In the genomic region with DNA sequence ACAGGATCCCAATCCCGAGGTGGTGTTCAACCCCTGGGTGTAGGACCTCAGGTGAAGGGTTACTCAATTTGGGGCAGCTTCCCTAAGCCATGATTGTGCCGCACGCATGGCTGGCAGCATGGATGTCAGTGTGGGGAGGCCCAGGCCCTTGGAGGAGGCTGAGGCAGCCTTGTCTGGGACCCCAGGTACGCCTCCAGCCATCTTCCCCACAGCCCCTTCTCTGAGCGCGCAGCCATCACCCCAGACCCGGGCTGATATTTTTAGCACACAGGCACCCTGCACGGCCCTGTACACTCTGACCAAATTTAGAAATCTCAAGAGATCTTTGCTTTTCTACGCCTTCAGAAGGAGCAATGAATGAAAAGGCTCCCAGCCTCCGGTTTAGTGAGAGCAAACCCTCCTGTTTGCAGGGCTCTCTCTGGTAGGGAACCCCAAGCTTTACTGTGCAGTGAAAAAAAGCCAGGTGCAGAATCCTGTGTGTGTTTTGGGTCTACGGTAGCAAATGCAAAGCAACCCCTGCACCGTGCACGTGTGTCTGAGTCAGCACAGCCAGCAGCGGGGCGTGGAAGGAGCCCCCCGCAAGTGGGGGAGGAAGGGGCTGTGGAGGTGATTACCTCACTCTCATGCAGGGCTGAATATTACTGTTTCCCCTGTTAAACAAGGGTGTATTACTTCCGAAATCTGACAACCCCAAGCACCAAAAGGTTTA, we compare ENCODE assay signal across 9 cellular contexts. TPM values are rescaled to one million over a fixed set of nuclear protein-coding genes. Genes with fewer than 3 reads are reported as not detected.
DNase-seq lines count a peak whose midpoint lies in the region; ATAC-seq, FAIRE-seq and TF ChIP-seq lines count a peak whose summit lies in the region.
"Had no signal": no experiment of that assay in that cellular context is flagged by ENCODE, and none has a peak within 500 bp of the region (broad histone marks: within the 10 kb centered on the region; RNA-seq: fewer than 3 reads in every experiment).

No MANE protein-coding gene starts in this region.

- no peak for FAIRE-seq in H1 (lab: Jason Lieb, UNC)

- no peak for TF ChIP-seq CTCF in GM13976 (IDR thresholded peaks at IDR 0.05; ENCODE audit: borderline replicate concordance, control extremely low read depth, extremely low read depth, insufficient read depth, missing control alignments)
- TF ChIP-seq CTCF in KMS-11 (conservative IDR thresholded peaks at IDR 0.05; ENCODE audit: low read depth, low read length) = no peak
- TF ChIP-seq CTCF in H1 (IDR thresholded peaks at IDR 0.05; ENCODE audit: control extremely low read depth in 1 of 3, insufficient read depth in 1 of 3, low read depth in 1 of 3, low read length in 3 of 3) = no peak
- no peak for TF ChIP-seq CTCF in H9 (conservative IDR thresholded peaks at IDR 0.05)

- H3K36me3 ChIP-seq in KMS-11 (ENCODE audit: insufficient read depth) (no peaks in the 10 kb centered on the region), H1 (ENCODE audit: control insufficient read depth in 2 of 4, insufficient read depth in 4 of 4, low read length in 3 of 4) (no peaks in the 10 kb centered on the region)
- H3K36me3 ChIP-seq in effector memory CD4-positive, alpha-beta T cell (ENCODE audit: control insufficient read depth, insufficient read depth, low read length) = no peaks in the 10 kb centered on the region

- H3K27me3 ChIP-seq in KMS-11 (ENCODE audit: insufficient read depth, low read depth) (no peaks in the 10 kb centered on the region), H1 (replicated peaks in 1 of 4; ENCODE audit: control insufficient read depth in 3 of 4, extremely low read depth in 1 of 4, insufficient read depth in 3 of 4, low read length in 3 of 4) (no peaks in the 10 kb centered on the region; a peak in 1 of 7 replicates), H9 (ENCODE audit: insufficient read depth, low read length) (no peaks in the 10 kb centered on the region)
- no peaks in the 10 kb centered on the region for H3K27me3 ChIP-seq in effector memory CD4-positive, alpha-beta T cell (replicated peaks; ENCODE audit: control insufficient read depth, insufficient read depth, low read length, poor library complexity, severe bottlenecking)

- H2AFZ ChIP-seq in KMS-11 (ENCODE audit: low read depth) (peak overlapping the region; percentile 31; the same call in 1 of the 2 replicates), H1 (ENCODE audit: low read length) (peak overlapping the region; percentile 82; the same call in 1 of the 2 replicates), H9 (ENCODE audit: low read length) (no peak overlapping the region)

- H4K5ac ChIP-seq in H1 (ENCODE audit: insufficient read length, low read depth, low read length) = no peak overlapping the region
- H4K5ac ChIP-seq in H9 (ENCODE audit: insufficient read length, low read depth, low read length) = no peak overlapping the region

- H3K79me1 ChIP-seq in H1 (ENCODE audit: low read depth, low read length) = no peaks in the 10 kb centered on the region
- no peaks in the 10 kb centered on the region for H3K79me1 ChIP-seq in H9 (ENCODE audit: insufficient read depth, low read depth, low read length, poor library complexity, severe bottlenecking)

- no peak overlapping the region for H2BK15ac ChIP-seq in H1 (ENCODE audit: low read length)
- no peak overlapping the region for H2BK15ac ChIP-seq in H9 (ENCODE audit: low read depth, low read length)

- no peak overlapping the region; the same call in 1 of the 2 replicates for H3K4me2 ChIP-seq in KMS-11
- no peak overlapping the region for H3K4me2 ChIP-seq in H1 (ENCODE audit: insufficient read depth in 1 of 2, low read depth in 2 of 2, low read length in 2 of 2)
- H3K4me2 ChIP-seq in H9 (ENCODE audit: insufficient read depth, insufficient read length, low read length) = no peak overlapping the region

- H4K8ac ChIP-seq in H1 (ENCODE audit: extremely low read depth, insufficient read depth, low read length) (no peak overlapping the region), H9 (replicated peaks; ENCODE audit: insufficient read length, low read depth, low read length) (no peak overlapping the region)

- H2AK5ac ChIP-seq in H1 (ENCODE audit: low read depth, low read length) (no peak overlapping the region), H9 (ENCODE audit: insufficient read length, low read length) (no peak overlapping the region)

- intact Hi-C loops in left colon (cut with DNase I, micrococcal nuclease) = no loop called here

- no peak overlapping the region for H3K4me3 Mint-ChIP-seq in H9

- H4K20me1 ChIP-seq in KMS-11 (ENCODE audit: insufficient read depth) = no peaks in the 10 kb centered on the region
- H4K20me1 ChIP-seq in H1 (replicated peaks in 1 of 2; ENCODE audit: control insufficient read depth in 1 of 2, insufficient read depth in 2 of 2, low read length in 2 of 2) = no peaks in the 10 kb centered on the region
- H4K20me1 ChIP-seq in H9 (ENCODE audit: control insufficient read depth, insufficient read depth, insufficient read length) = no peaks in the 10 kb centered on the region

- H3K4me3 ChIP-seq in KMS-11 (IDR thresholded peaks at IDR 0.05; ENCODE audit: insufficient read depth, low read depth, low read length) (no peak overlapping the region), H1 (ENCODE audit: extremely low read depth in 1 of 4, insufficient read depth in 2 of 4, low read depth in 3 of 4, low read length in 4 of 4) (no peak overlapping the region)
- H3K4me3 ChIP-seq in effector memory CD4-positive, alpha-beta T cell (ENCODE audit: insufficient read depth, low read depth, low read length, poor library complexity, severe bottlenecking) = no peak overlapping the region

- ATAC-seq in GM21528 (IDR thresholded peaks at IDR 0.05; ENCODE audit: low FRiP score, unreplicated experiment) = peak; percentile 68
- no peak for ATAC-seq in left colon

- H3K9me3 ChIP-seq in H1 (ENCODE audit: insufficient read depth in 2 of 2, low read depth in 1 of 2, low read length in 1 of 2) (no peaks in the 10 kb centered on the region), H9 (ENCODE audit: control insufficient read depth, low read depth, low read length) (no peaks in the 10 kb centered on the region)
- no peaks in the 10 kb centered on the region for H3K9me3 ChIP-seq in effector memory CD4-positive, alpha-beta T cell (ENCODE audit: control insufficient read depth, low read length)

- H2BK120ac ChIP-seq in H1 (replicated peaks; ENCODE audit: low read depth, low read length) (peak overlapping the region; percentile 3), H9 (ENCODE audit: low read depth, low read length, poor library complexity, severe bottlenecking) (no peak overlapping the region)

- no peaks in the 10 kb centered on the region for H3K79me2 ChIP-seq in KMS-11 (ENCODE audit: insufficient read depth, low read depth)
- H3K79me2 ChIP-seq in H1 (ENCODE audit: control insufficient read depth in 1 of 2, insufficient read depth in 2 of 2, low read length in 2 of 2) = no peaks in the 10 kb centered on the region
- H3K79me2 ChIP-seq in H9 (ENCODE audit: insufficient read depth, low read length) = no peaks in the 10 kb centered on the region

- H2BK12ac ChIP-seq in H1 (ENCODE audit: low read depth, low read length) = no peak overlapping the region; the same call in 1 of the 2 replicates
- H2BK12ac ChIP-seq in H9 (ENCODE audit: insufficient read length, low read depth, low read length) = no peak overlapping the region

- peaks cover 15% of the 10 kb centered on the region for H3K4me1 ChIP-seq in KMS-11 (ENCODE audit: low read depth, poor library complexity, severe bottlenecking)
- peaks cover 9 to 18% (median 13%) of the 10 kb centered on the region in 4 experiments for H3K4me1 ChIP-seq in H1 (replicated peaks in 1 of 4; ENCODE audit: control insufficient read depth in 3 of 4, insufficient read depth in 4 of 4, low read length in 3 of 4)
- peaks cover 2% of the 10 kb centered on the region; the same call in 1 of the 2 replicates for H3K4me1 ChIP-seq in H9 (ENCODE audit: insufficient read depth, low read length)
- H3K4me1 ChIP-seq in effector memory CD4-positive, alpha-beta T cell (ENCODE audit: control insufficient read depth, insufficient read depth, low read length, poor library complexity, severe bottlenecking) = peaks cover 5% of the 10 kb centered on the region

- H3K56ac ChIP-seq in H1 (replicated peaks; ENCODE audit: insufficient read length, low read depth, low read length) (no peak overlapping the region), H9 (ENCODE audit: insufficient read length, low read depth, low read length) (no peak overlapping the region)

- H2BK20ac ChIP-seq in H1 (ENCODE audit: low read length) = 0 out of 2 replicates have a peak overlapping the region, but pooled peaks have one; percentile 61
- H2BK20ac ChIP-seq in H9 (ENCODE audit: low read depth, low read length, poor library complexity, severe bottlenecking) = no peak overlapping the region

- TF ChIP-seq EP300 in H1 (IDR thresholded peaks at IDR 0.05; ENCODE audit: borderline replicate concordance in 1 of 2, low read depth in 2 of 2, low read length in 2 of 2) = no peak

- H3K23me2 ChIP-seq in H1 (ENCODE audit: low read depth, low read length) (no peaks in the 10 kb centered on the region), H9 (ENCODE audit: insufficient read length, low read depth, low read length, poor library complexity, severe bottlenecking) (no peaks in the 10 kb centered on the region)

- no peak overlapping the region for H3T11ph ChIP-seq in H9 (ENCODE audit: low read length)

- H3K4ac ChIP-seq in H1 (replicated peaks; ENCODE audit: insufficient read length, low read depth, low read length) (no peak overlapping the region), H9 (ENCODE audit: low read depth, low read length) (no peak overlapping the region)

- POLR2A ChIA-PET in H1 (lab: Charles Lee; ENCODE audit: partially characterized antibody) = interaction anchor here (2.3 kb wide), 1 partner anchor 90 kb away, joined by 9 read pairs; a partner anchor contains a TSS

- CTCF ChIA-PET in H1 (lab: Charles Lee; ENCODE audit: partially characterized antibody) = interaction anchor here (0.7 to 3.5 kb wide), 7 partner anchors 8 to 82 kb away, joined by 3 to 17 read pairs (median 3); no protein-coding TSS in a partner anchor

- H3K27me3 Mint-ChIP-seq in H9 (ENCODE audit: low read depth) = no peaks in the 10 kb centered on the region; the same call in 1 of the 2 replicates

- whole genome bisulfite sequencing in H1 (ENCODE audit: extremely low coverage in 1 of 2, insufficient coverage in 1 of 2, insufficient read length in 1 of 2, insufficient replicate concordance in 2 of 2, low coverage in 1 of 2, low lambda C conversion rate in 2 of 2, missing lambda C conversion rate in 1 of 2), 2 experiments = 84% methylated on average over 17 of the region's 17 CpGs; no CpG with 5 or more reads in 1 of the 2 experiments
- WGBS in H9 (ENCODE audit: extremely low coverage, insufficient read length, low lambda C conversion rate) = no CpG with 5 or more reads among the region's 17 CpGs

- peaks cover 11 to 29% of the 10 kb centered on the region in 2 experiments for H3K4me1 Mint-ChIP-seq in H9

- H3K27ac ChIP-seq in KMS-11 (no peak overlapping the region), H1 (ENCODE audit: low read depth, low read length) (no peak overlapping the region), H9 (ENCODE audit: insufficient read length, low read depth, low read length) (no peak overlapping the region)
- H3K27ac ChIP-seq in effector memory CD4-positive, alpha-beta T cell (ENCODE audit: insufficient read depth, low read length, poor library complexity, severe bottlenecking) = no peak overlapping the region

- 0 out of 5 replicates have a peak, but pooled peaks cover 0 to under 1% of the 10 kb centered on the region in 2 experiments for H3K9me3 Mint-ChIP-seq in H9

- H3K36me3 Mint-ChIP-seq in H9 (ENCODE audit: insufficient read depth in 1 of 3, low read depth in 3 of 3) = no peaks in the 10 kb centered on the region

- TF ChIP-seq RAD21 in H1 (IDR thresholded peaks at IDR 0.05 in 1 of 2, conservative IDR thresholded peaks at IDR 0.05 in 1 of 2; ENCODE audit: low read depth in 2 of 2, low read length in 2 of 2) = no peak

- peak overlapping the region in 1 of 3 experiments; percentile 65; a peak in 1 of 7 replicates for H3K27ac Mint-ChIP-seq in H9

- H2BK5ac ChIP-seq in H1 (ENCODE audit: low read depth, low read length) (no peak overlapping the region; the same call in 1 of the 2 replicates), H9 (ENCODE audit: insufficient read length, low read length) (no peak overlapping the region)

- H3K14ac ChIP-seq in H1 (ENCODE audit: insufficient read length) (no peak overlapping the region), H9 (ENCODE audit: insufficient read depth, low read length) (no peak overlapping the region)

- in situ Hi-C loops in GM13976 (cut with MboI; ENCODE audit: low sequenced_read_pairs, unreplicated experiment) = loop anchor here (25.0 kb wide), 1 partner anchor 393 kb away; no protein-coding TSS in a partner anchor

- H4K91ac ChIP-seq in H1 (replicated peaks; ENCODE audit: insufficient read length, low read length) (peak overlapping the region; percentile 37), H9 (ENCODE audit: insufficient read length, low read depth, low read length) (no peak overlapping the region)

- DNase-seq in GM13976 (ENCODE audit: low spot score) = peak; percentile 85
- DNase-seq in H1 (ENCODE audit: low read depth in 1 of 2, low spot score in 2 of 2) = no peak
- DNase-seq in NCI-H1436 (lab: John Stamatoyannopoulos, UW) = no peak
- no peak for DNase-seq in H9
- DNase-seq in left colon = no peak
- DNase-seq in effector memory CD4-positive, alpha-beta T cell = no peak

- no peak for TF ChIP-seq POLR2A in H1 (IDR thresholded peaks at IDR 0.05; ENCODE audit: control extremely low read depth in 1 of 2, low read depth in 2 of 2, low read length in 2 of 2)

- no peak overlapping the region for H3K9ac ChIP-seq in KMS-11
- no peak overlapping the region for H3K9ac ChIP-seq in H1 (replicated peaks in 1 of 4; ENCODE audit: extremely low read depth in 1 of 4, low read depth in 3 of 4, low read length in 3 of 4)
- H3K9ac ChIP-seq in H9 (ENCODE audit: extremely low read depth, insufficient read length, low read length) = no peak overlapping the region

- H3K18ac ChIP-seq in H1 (ENCODE audit: extremely low read depth, low read length) (no peak overlapping the region; the same call in 1 of the 2 replicates), H9 (ENCODE audit: insufficient read length, low read depth, low read length) (no peak overlapping the region)

- H3K23ac ChIP-seq in H1 (ENCODE audit: insufficient read length) (no peak overlapping the region), H9 (ENCODE audit: insufficient read length, low read depth, low read length) (no peak overlapping the region)

RNA-seq across cellular contexts. Expression of a gene that starts 44.3 kb away (rescaled TPM):
- total RNA-seq in H1 (2021; fragmentation: NEBNext Ultra II Directional; extraction: Animal tissue kit (Norgen Biotek cat#: 25700)) = 0.80 and 0.82 TPM in 2 replicates
- 0.30 and 0.75 TPM in 2 replicates for polyA plus RNA-seq in H1 (2011; rRNA removed)
- polyA plus RNA-seq in H1 (2011; cell fraction: cytosol; rRNA removed) = 1.0 TPM
- 1.0 TPM for polyA plus RNA-seq in H1 (2011; cell fraction: nucleus; rRNA removed)
- polyA plus RNA-seq in H1 (2012, experiment 1 of 2) = 0.13 to 0.45 TPM (median 0.32 TPM) in 4 replicates
- polyA plus RNA-seq in H1 (2012, experiment 2 of 2) = not detected
- polyA plus RNA-seq in H1 (2013, experiment 1 of 2) = 0.59 TPM
- polyA plus RNA-seq in H1 (2013, experiment 2 of 2) = 0.48 TPM
- polyA minus RNA-seq in H1 (2011; rRNA and poly(A)+ RNA removed) = 0.73 and 2.3 TPM in 2 replicates
- polyA minus RNA-seq in H1 (2011; cell fraction: cytosol; rRNA and poly(A)+ RNA removed) = 2.2 TPM
- 1.3 TPM for polyA minus RNA-seq in H1 (2011; cell fraction: nucleus; rRNA and poly(A)+ RNA removed)
- total RNA-seq in H9 (2021) (0.79 and 0.90 TPM in 2 replicates), left colon (not detected)
- polyA plus RNA-seq: neural cell had no signal
